29 cellular contexts compared by ENCODE assay signal in genomic region chr14:84544486-84544885, GRCh38.
"Had no signal": no experiment of that assay in that cellular context is flagged by ENCODE, and none has a peak within 500 bp of the region (broad histone marks: within the 10 kb centered on the region; RNA-seq: fewer than 3 reads in every experiment).

No MANE protein-coding gene starts in this region.

- H3K27me3 ChIP-seq: adrenal gland, ascending aorta, brain microvascular endothelial cell, dorsolateral prefrontal cortex, gastrocnemius medialis, neutrophil, right lobe of liver, vagina had no signal

- H3K36me3 ChIP-seq: adrenal gland, ascending aorta, brain microvascular endothelial cell, gastrocnemius medialis, neutrophil, right lobe of liver, vagina, WERI-Rb-1 had no signal

- ATAC-seq: activated CD8-positive, alpha-beta memory T cell treated with anti-CD3 and anti-CD28 coated beads, Interleukin-2, amount 10 ng/mL, durations not matched to agents 7 days and 5 days; activated CD8-positive, alpha-beta T cell treated with anti-CD3 and anti-CD28 coated beads for 36 hours; gastrocnemius medialis; left colon; right lobe of liver; stimulated activated effector memory CD8-positive, alpha-beta T cell treated with anti-CD3 and anti-CD28 coated beads, Interleukin-12 subunit alpha, Interleukin-12 subunit beta, amount 100 ng/mL, for 72 hours; T-helper 17 cell had no signal

- H3K27ac ChIP-seq: adrenal gland, ascending aorta, brain microvascular endothelial cell, coronary artery, gastrocnemius medialis, neutrophil, right lobe of liver, vagina, WERI-Rb-1 had no signal

- H3K4me1 ChIP-seq: adrenal gland, ascending aorta, gastrocnemius medialis, right lobe of liver, vagina had no signal

- H3K9me3 ChIP-seq: adrenal gland, ascending aorta, gastrocnemius medialis, right lobe of liver, vagina had no signal

- H3K4me3 ChIP-seq: adrenal gland, ascending aorta, coronary artery, dorsolateral prefrontal cortex, gastrocnemius medialis, right lobe of liver, vagina had no signal

- DNase-seq: activated CD4-positive, alpha-beta T cell treated with anti-CD3 and anti-CD28 coated beads, Interleukin-2, amount 10 ng/mL, durations not matched to agents 7 days and 5 days; activated CD4-positive, CD25-positive, alpha-beta regulatory T cell treated with anti-CD3 and anti-CD28 coated beads, Interleukin-2, amount 50 U/mL, for 72 hours; activated CD8-positive, alpha-beta memory T cell treated with anti-CD3 and anti-CD28 coated beads, Interleukin-2, amount 10 ng/mL, durations not matched to agents 7 days and 5 days; activated CD8-positive, alpha-beta T cell treated with anti-CD3 and anti-CD28 coated beads for 36 hours; activated effector memory CD4-positive, alpha-beta T cell treated with Interleukin-2 at 50 U/mL for 16 hours; activated naive CD4-positive, alpha-beta T cell treated with anti-CD3 and anti-CD28 coated beads for 36 hours; activated naive CD8-positive, alpha-beta T cell treated with anti-CD3 and anti-CD28 coated beads for 36 hours; activated T-cell treated with anti-CD3 and anti-CD28 coated beads for 4 hours; adrenal gland; brain microvascular endothelial cell; dorsolateral prefrontal cortex; effector memory CD4-positive, alpha-beta T cell; erythroblast; gastrocnemius medialis; glutamatergic neuron; left colon; mammary epithelial cell; nephron progenitor cell; right lobe of liver; stimulated activated CD4-positive, alpha-beta T cell treated with anti-CD3 and anti-CD28 coated beads, Interleukin-12 subunit alpha, Interleukin-12 subunit beta, amount 100 ng/mL, for 4 hours; stimulated activated CD4-positive, alpha-beta T cell treated with anti-CD3 and anti-CD28 coated beads, Interleukin-4, amount 100 ng/mL, for 24 hours; T-helper 17 cell; T1000; WERI-Rb-1 had no signal
